34 cellular contexts compared by ENCODE assay signal in genomic region chr12:33832900-33833299, GRCh38.
"Had no signal": no experiment of that assay in that cellular context is flagged by ENCODE, and none has a peak within 500 bp of the region (broad histone marks: within the 10 kb centered on the region; RNA-seq: fewer than 3 reads in every experiment).

No MANE protein-coding gene starts in this region.

- H3K4me1 Mint-ChIP-seq: activated B cell treated with CpG ODN at 0.5 μM for 24 hours; activated CD8-positive, alpha-beta memory T cell treated with anti-CD3 and anti-CD28 coated beads, Interleukin-2, amount 10 ng/mL, durations not matched to agents 7 days and 5 days; activated naive CD4-positive, alpha-beta T cell treated with anti-CD3 and anti-CD28 coated beads, Interleukin-2, amount 50 U/mL, for 24 hours; activated naive CD8-positive, alpha-beta T cell treated with anti-CD3 and anti-CD28 coated beads for 36 hours; activated naive CD8-positive, alpha-beta T cell treated with anti-CD3 and anti-CD28 coated beads, Interleukin-2, amount 50 U/mL, for 24 hours had no signal

- H3K27me3 Mint-ChIP-seq: activated B cell treated with CpG ODN at 0.5 μM for 24 hours; activated CD8-positive, alpha-beta memory T cell treated with anti-CD3 and anti-CD28 coated beads, Interleukin-2, amount 10 ng/mL, durations not matched to agents 7 days and 5 days; activated CD8-positive, alpha-beta T cell treated with anti-CD3 and anti-CD28 coated beads for 36 hours; activated naive CD4-positive, alpha-beta T cell treated with anti-CD3 and anti-CD28 coated beads, Interleukin-2, amount 50 U/mL, for 24 hours; activated naive CD8-positive, alpha-beta T cell treated with anti-CD3 and anti-CD28 coated beads for 36 hours; activated naive CD8-positive, alpha-beta T cell treated with anti-CD3 and anti-CD28 coated beads, Interleukin-2, amount 50 U/mL, for 24 hours; effector memory CD8-positive, alpha-beta T cell had no signal

- H3K4me3 ChIP-seq: adrenal gland, body of pancreas, esophagus muscularis mucosa, gastrocnemius medialis, heart left ventricle had no signal

- DNase-seq: activated B cell treated with CpG ODN at 0.5 μM for 24 hours; activated CD4-positive, alpha-beta T cell treated with anti-CD3 and anti-CD28 coated beads for 48 hours; activated CD4-positive, alpha-beta T cell treated with anti-CD3 and anti-CD28 coated beads, Interleukin-2, amount 50 U/mL, for 1 hour; activated CD4-positive, alpha-beta T cell treated with anti-CD3 and anti-CD28 coated beads, Interleukin-2, amount 50 U/mL, for 48 hours; activated CD8-positive, alpha-beta memory T cell treated with anti-CD3 and anti-CD28 coated beads, Interleukin-2, amount 10 ng/mL, durations not matched to agents 7 days and 5 days; activated CD8-positive, alpha-beta memory T cell treated with anti-CD3 and anti-CD28 coated beads, Interleukin-2, amount 50 U/mL, for 4 hours; activated CD8-positive, alpha-beta T cell treated with anti-CD3 and anti-CD28 coated beads for 36 hours; activated effector memory CD4-positive, alpha-beta T cell treated with anti-CD3 and anti-CD28 coated beads, Interleukin-2, amount 50 U/mL, for 16 hours; activated naive CD4-positive, alpha-beta T cell treated with anti-CD3 and anti-CD28 coated beads for 36 hours; activated naive CD8-positive, alpha-beta T cell treated with anti-CD3 and anti-CD28 coated beads for 36 hours; activated naive CD8-positive, alpha-beta T cell treated with anti-CD3 and anti-CD28 coated beads, Interleukin-2, amount 50 U/mL, for 24 hours; activated T-cell treated with anti-CD3 and anti-CD28 coated beads, Interleukin-2, amount 50 U/mL, for 1 hour; activated T-cell treated with anti-CD3 and anti-CD28 coated beads, Interleukin-2, amount 50 U/mL, for 48 hours; adrenal gland; amygdala; aorta; body of pancreas; caudate nucleus; cortex of kidney; dermis blood vessel endothelial cell; effector CD4-positive, alpha-beta T cell; effector memory CD8-positive, alpha-beta T cell; erythroblast; foreskin keratinocyte; gastrocnemius medialis; glutamatergic neuron; heart left ventricle; T-helper 2 cell; WERI-Rb-1 had no signal

- ATAC-seq: activated CD4-positive, CD25-positive, alpha-beta regulatory T cell treated with anti-CD3 and anti-CD28 coated beads, Interleukin-2, amount 50 U/mL, for 24 hours; activated CD8-positive, alpha-beta memory T cell treated with anti-CD3 and anti-CD28 coated beads, Interleukin-2, amount 10 ng/mL, durations not matched to agents 7 days and 5 days; activated CD8-positive, alpha-beta T cell treated with anti-CD3 and anti-CD28 coated beads for 36 hours; activated naive CD8-positive, alpha-beta T cell treated with anti-CD3 and anti-CD28 coated beads, Interleukin-2, amount 50 U/mL, for 24 hours; body of pancreas; effector memory CD8-positive, alpha-beta T cell; foreskin keratinocyte; gastrocnemius medialis; heart left ventricle had no signal

- H3K36me3 ChIP-seq: adrenal gland, esophagus muscularis mucosa, gastrocnemius medialis, heart left ventricle, WERI-Rb-1 had no signal

- H3K36me3 Mint-ChIP-seq: activated CD8-positive, alpha-beta memory T cell treated with anti-CD3 and anti-CD28 coated beads, Interleukin-2, amount 10 ng/mL, durations not matched to agents 7 days and 5 days; activated naive CD4-positive, alpha-beta T cell treated with anti-CD3 and anti-CD28 coated beads, Interleukin-2, amount 50 U/mL, for 24 hours; activated naive CD8-positive, alpha-beta T cell treated with anti-CD3 and anti-CD28 coated beads for 36 hours had no signal

- H3K27ac ChIP-seq: adrenal gland, body of pancreas, esophagus muscularis mucosa, foreskin keratinocyte, gastrocnemius medialis, heart left ventricle, WERI-Rb-1 had no signal

- H3K9me3 ChIP-seq: adrenal gland, esophagus muscularis mucosa, gastrocnemius medialis, heart left ventricle had no signal

- H3K27ac Mint-ChIP-seq: activated B cell treated with CpG ODN at 0.5 μM for 24 hours; activated CD8-positive, alpha-beta memory T cell treated with anti-CD3 and anti-CD28 coated beads, Interleukin-2, amount 10 ng/mL, durations not matched to agents 7 days and 5 days; activated CD8-positive, alpha-beta T cell treated with anti-CD3 and anti-CD28 coated beads for 36 hours; activated naive CD4-positive, alpha-beta T cell treated with anti-CD3 and anti-CD28 coated beads for 36 hours; activated naive CD4-positive, alpha-beta T cell treated with anti-CD3 and anti-CD28 coated beads, Interleukin-2, amount 50 U/mL, for 24 hours; activated naive CD8-positive, alpha-beta T cell treated with anti-CD3 and anti-CD28 coated beads for 36 hours; activated naive CD8-positive, alpha-beta T cell treated with anti-CD3 and anti-CD28 coated beads, Interleukin-2, amount 50 U/mL, for 24 hours; activated T-helper 1 cell treated with anti-CD3 and anti-CD28 coated beads, Interleukin-12 subunit alpha, Interleukin-12 subunit beta, Interleukin-2, Interleukin-4 antibody, amounts not matched to agents 30 ng/mL and 10 ng/mL and 1 ng/mL, durations not matched to agents 14 hours and 24 hours and 36 hours; activated T-helper 2 cell treated with anti-CD3 and anti-CD28 coated beads, Interferon-gamma antibody, Interleukin-2, Interleukin-4, amounts not matched to agents 10 μg/mL and 5 μg/mL and 100 μg/mL, durations not matched to agents 14 hours and 24 hours and 36 hours; effector memory CD8-positive, alpha-beta T cell had no signal

- H3K27me3 ChIP-seq: adrenal gland, body of pancreas, esophagus muscularis mucosa, foreskin keratinocyte, gastrocnemius medialis, heart left ventricle had no signal

- H3K9me3 Mint-ChIP-seq: activated naive CD4-positive, alpha-beta T cell treated with anti-CD3 and anti-CD28 coated beads for 36 hours; activated naive CD8-positive, alpha-beta T cell treated with anti-CD3 and anti-CD28 coated beads for 36 hours; activated T-helper 1 cell treated with anti-CD3 and anti-CD28 coated beads, Interleukin-12 subunit alpha, Interleukin-12 subunit beta, Interleukin-2, Interleukin-4 antibody, amounts not matched to agents 30 ng/mL and 10 ng/mL and 1 ng/mL, durations not matched to agents 14 hours and 24 hours and 36 hours had no signal

- H3K4me3 Mint-ChIP-seq: activated B cell treated with CpG ODN at 0.5 μM for 24 hours; activated CD8-positive, alpha-beta memory T cell treated with anti-CD3 and anti-CD28 coated beads, Interleukin-2, amount 10 ng/mL, durations not matched to agents 7 days and 5 days; activated CD8-positive, alpha-beta T cell treated with anti-CD3 and anti-CD28 coated beads for 36 hours; activated naive CD4-positive, alpha-beta T cell treated with anti-CD3 and anti-CD28 coated beads for 36 hours; activated naive CD4-positive, alpha-beta T cell treated with anti-CD3 and anti-CD28 coated beads, Interleukin-2, amount 50 U/mL, for 24 hours; activated naive CD8-positive, alpha-beta T cell treated with anti-CD3 and anti-CD28 coated beads for 36 hours; activated naive CD8-positive, alpha-beta T cell treated with anti-CD3 and anti-CD28 coated beads, Interleukin-2, amount 50 U/mL, for 24 hours; activated T-helper 1 cell treated with anti-CD3 and anti-CD28 coated beads, Interleukin-12 subunit alpha, Interleukin-12 subunit beta, Interleukin-2, Interleukin-4 antibody, amounts not matched to agents 30 ng/mL and 10 ng/mL and 1 ng/mL, durations not matched to agents 14 hours and 24 hours and 36 hours; effector memory CD8-positive, alpha-beta T cell had no signal

- H3K4me1 ChIP-seq: adrenal gland, body of pancreas, esophagus muscularis mucosa, foreskin keratinocyte, gastrocnemius medialis, heart left ventricle had no signal
